ENCODE assay signal across 8 cellular contexts in genomic region chr16:89216315-89217137, GRCh38. TPM values are rescaled to one million over a fixed set of nuclear protein-coding genes. Genes with fewer than 3 reads are reported as not detected.
DNase-seq lines count a peak whose midpoint lies in the region; ATAC-seq and TF ChIP-seq lines count a peak whose summit lies in the region.

No MANE protein-coding gene starts in this region.

- intact Hi-C loops in PC-3 (cut with micrococcal nuclease): no loop called here

- TF ChIP-seq CTCF in PC-3 (conservative IDR thresholded peaks at IDR 0.05; ENCODE audit: low read depth, low read length): peak; percentile 67

- H3K36me3 ChIP-seq in PC-3 (ENCODE audit: low read depth, low read length): no peaks in the 10 kb centered on the region; the same call in 1 of the 2 replicates
- no peaks in the 10 kb centered on the region for H3K36me3 ChIP-seq in mucosa of stomach (ENCODE audit: control insufficient read depth, insufficient read depth, low read length)

- POLR2A ChIA-PET in PC-3 (lab: Charles Lee; ENCODE audit: unreplicated experiment): no interaction called here

- CTCF ChIA-PET in PC-3 (lab: Charles Lee): interaction anchor here (0.6 kb wide), 1 partner anchor 163 kb away, joined by 8 read pairs; no protein-coding TSS in a partner anchor

- H3K4me1 Mint-ChIP-seq in activated T-cell treated with anti-CD3 and anti-CD28 coated beads, Interleukin-2, amount 50 U/mL, for 4 hours (ENCODE audit: low read depth): peaks cover 21% of the 10 kb centered on the region

- H3K27me3 ChIP-seq in PC-3 (ENCODE audit: low read length) (no peaks in the 10 kb centered on the region), mucosa of stomach (ENCODE audit: control insufficient read depth, insufficient read depth, low read length) (no peaks in the 10 kb centered on the region)

- H3K79me2 ChIP-seq in PC-3 (ENCODE audit: low read length): peaks cover 33% of the 10 kb centered on the region

- H3K4me3 Mint-ChIP-seq in activated T-cell treated with anti-CD3 and anti-CD28 coated beads, Interleukin-2, amount 50 U/mL, for 4 hours: peak overlapping the region; percentile 89

- peak overlapping the region; percentile 98 for H3K4me2 ChIP-seq in PC-3 (ENCODE audit: low read length)

- H3K27ac ChIP-seq in PC-3 (ENCODE audit: low read length): peak overlapping the region; percentile 86

- peak overlapping the region; percentile 98 for H3K9ac ChIP-seq in PC-3 (ENCODE audit: low read length)
- H3K9ac ChIP-seq in mucosa of stomach (ENCODE audit: low read length): peak overlapping the region; percentile 98

- H4K20me1 ChIP-seq in PC-3 (ENCODE audit: low read length): no peaks in the 10 kb centered on the region

- no peaks in the 10 kb centered on the region for H3K27me3 Mint-ChIP-seq in activated T-cell treated with anti-CD3 and anti-CD28 coated beads, Interleukin-2, amount 50 U/mL, for 4 hours (ENCODE audit: low read depth)

- no peaks in the 10 kb centered on the region for H3K9me2 ChIP-seq in PC-3 (replicated peaks; ENCODE audit: low read length)

- peak; percentile 66 for ATAC-seq in PC-3
- ATAC-seq in activated T-cell treated with anti-CD3 and anti-CD28 coated beads, Interleukin-2, amount 50 U/mL, for 4 hours: peak; percentile 75 to 77
- peak; percentile 69 for ATAC-seq in esophagus mucosa
- no peak for ATAC-seq in HG03457 (IDR thresholded peaks at IDR 0.05; ENCODE audit: unreplicated experiment)

- H3K36me3 Mint-ChIP-seq in activated T-cell treated with anti-CD3 and anti-CD28 coated beads, Interleukin-2, amount 50 U/mL, for 4 hours (ENCODE audit: insufficient read depth): peaks cover 5% of the 10 kb centered on the region

- H3F3A ChIP-seq in PC-3 (ENCODE audit: low read length, unreplicated experiment): no peaks in the 10 kb centered on the region

- H3K9me3 Mint-ChIP-seq in activated T-cell treated with anti-CD3 and anti-CD28 coated beads, Interleukin-2, amount 50 U/mL, for 4 hours: no peaks in the 10 kb centered on the region

- DNase-seq in DMS114 treated with DMSO at 0.1 percent for 48 hours (lab: John Stamatoyannopoulos, UW; ENCODE audit: unreplicated experiment) (peak; percentile 60), HS-5 (ENCODE audit: low read depth) (peak; percentile 20), PC-3 (peak; percentile 57)
- peak; percentile 80 for DNase-seq in activated T-cell treated with anti-CD3 and anti-CD28 coated beads, Interleukin-2, amount 50 U/mL, for 4 hours
- peak; percentile 63 to 70 for DNase-seq in stimulated activated CD8-positive, alpha-beta memory T cell treated with anti-CD3 and anti-CD28 coated beads, Interleukin-4, amount 100 ng/mL, for 1 hour (ENCODE audit: low read depth in 2 of 2, low spot score in 1 of 2)

- H3K4me3 ChIP-seq in PC-3 (ENCODE audit: low read length): peak overlapping the region; percentile 98
- peak overlapping the region; percentile 68 for H3K4me3 ChIP-seq in mucosa of stomach (ENCODE audit: low read length)

- H3K4me1 ChIP-seq in PC-3 (ENCODE audit: insufficient read depth, low read length) (0 out of 2 replicates have a peak, but pooled peaks cover 10% of the 10 kb centered on the region), mucosa of stomach (ENCODE audit: control insufficient read depth, insufficient read depth, low read length) (peaks cover 10% of the 10 kb centered on the region)

- BruUV-seq in PC-3 (replicated peaks; lab: Mats Ljungman, UMichigan): no TSS peak

- no peaks in the 10 kb centered on the region for H3K9me3 ChIP-seq in PC-3 (ENCODE audit: low read length)
- H3K9me3 ChIP-seq in mucosa of stomach (ENCODE audit: control insufficient read depth, low read length): no peaks in the 10 kb centered on the region

- peak overlapping the region; percentile 80 for H2AFZ ChIP-seq in PC-3 (ENCODE audit: low read length)

RNA-seq across cellular contexts. Expression of gene ZNF778, which starts 1.0 kb away (rescaled TPM):
- 15.3 and 17.3 TPM in 2 replicates for total RNA-seq in PC-3 (2014; rRNA removed)
- total RNA-seq in activated T-cell treated with anti-CD3 and anti-CD28 coated beads, Interleukin-2, amount 50 U/mL, for 4 hours: 10 to 100 TPM; 10.2 to 14.0 (median 10.8) TPM
- total RNA-seq in esophagus mucosa: 5.3 TPM

RNA-seq across cellular contexts. Expression of gene SLC22A31, which starts 16.2 kb away (rescaled TPM):
- total RNA-seq in PC-3 (2014; rRNA removed): 5.6 and 8.4 TPM in 2 replicates
- under 1 TPM; 0.49 to 0.66 (median 0.56) TPM for total RNA-seq in activated T-cell treated with anti-CD3 and anti-CD28 coated beads, Interleukin-2, amount 50 U/mL, for 4 hours
- not detected for total RNA-seq in esophagus mucosa

RNA-seq across cellular contexts. Expression of gene CDH15, which starts 45.0 kb away (rescaled TPM):
- total RNA-seq in PC-3 (2014; rRNA removed) (1.5 and 1.9 TPM in 2 replicates), esophagus mucosa (not detected)
- not detected for total RNA-seq in activated T-cell treated with anti-CD3 and anti-CD28 coated beads, Interleukin-2, amount 50 U/mL, for 4 hours

Comparison
In these comparisons a context has a peak if more than half of its experiments do, and no peak if none do; other contexts are left out.
1. DNase-seq: peak in every context shown above with its lines; median percentile 80 in activated T-cell treated with anti-CD3 and anti-CD28 coated beads, Interleukin-2, amount 50 U/mL, for 4 hours; 66 in stimulated activated CD8-positive, alpha-beta memory T cell treated with anti-CD3 and anti-CD28 coated beads, Interleukin-4, amount 100 ng/mL, for 1 hour; 60 in DMS114 treated with DMSO at 0.1 percent for 48 hours; 57 in PC-3; 20 in HS-5.